33 cellular contexts compared by ENCODE assay signal in genomic region chr22:19703869-19704268, GRCh38. TPM values are rescaled to one million over a fixed set of nuclear protein-coding genes. Genes with fewer than 3 reads are reported as not detected.
DNase-seq lines count a peak whose midpoint lies in the region; FAIRE-seq and TF ChIP-seq lines count a peak whose summit lies in the region.
"Had no signal": no experiment of that assay in that cellular context is flagged by ENCODE, and none has a peak within 500 bp of the region (broad histone marks: within the 10 kb centered on the region; RNA-seq: fewer than 3 reads in every experiment).

No MANE protein-coding gene starts in this region.

- H3K9me3 ChIP-seq in kidney (ENCODE audit: control insufficient read depth in 1 of 2, low read length in 2 of 2) (no peaks in the 10 kb centered on the region), small intestine (ENCODE audit: control insufficient read depth, low read depth) (no peaks in the 10 kb centered on the region), ovary (no peaks in the 10 kb centered on the region)
- H3K9me3 ChIP-seq: breast epithelium, esophagus squamous epithelium, HAP-1, psoas muscle, SK-N-SH, uterus had no signal

- intact Hi-C loops in kidney (cut with DNase I) (no loop called here), ovary (cut with DNase I) (no loop called here)

- no peak overlapping the region for H3K27ac ChIP-seq in kidney (ENCODE audit: low read depth in 2 of 2, low read length in 2 of 2)
- H3K27ac ChIP-seq in small intestine (ENCODE audit: low read depth in 1 of 2, low read length in 1 of 2), result no peak overlapping the region
- H3K27ac ChIP-seq in ovary, result no peak overlapping the region
- H3K27ac ChIP-seq: breast epithelium, esophagus squamous epithelium, psoas muscle, uterus had no signal

- no peak overlapping the region for H3K9ac ChIP-seq in kidney (ENCODE audit: low read length in 2 of 2)
- H3K9ac ChIP-seq: SK-N-SH had no signal

- H3K36me3 ChIP-seq in kidney (ENCODE audit: control insufficient read depth in 1 of 2, insufficient read depth in 2 of 2, low read length in 2 of 2) (no peaks in the 10 kb centered on the region), small intestine (ENCODE audit: control insufficient read depth in 2 of 2, insufficient read depth in 2 of 2, low read length in 2 of 2) (no peaks in the 10 kb centered on the region), ovary (no peaks in the 10 kb centered on the region)
- H3K36me3 ChIP-seq: breast epithelium, esophagus squamous epithelium, HAP-1, uterus had no signal

- H3K4me3 ChIP-seq in kidney (ENCODE audit: low read length in 2 of 2) (no peak overlapping the region), small intestine (ENCODE audit: low read depth in 1 of 2, low read length in 2 of 2) (no peak overlapping the region), ovary (no peak overlapping the region)
- H3K4me3 ChIP-seq: breast epithelium, esophagus squamous epithelium, GM12878, HAP-1, lung, psoas muscle, uterus had no signal

- FAIRE-seq in kidney (lab: Jason Lieb, UNC) (no peak), small intestine (lab: Jason Lieb, UNC) (no peak)
- FAIRE-seq: A204.1, colon, frontal cortex, GM12878, keratinocyte had no signal

- H3K27me3 ChIP-seq in small intestine (ENCODE audit: control insufficient read depth in 2 of 2, insufficient read depth in 2 of 2, low read length in 2 of 2), result peaks cover 0 to 2% of the 10 kb centered on the region in 2 donors
- no peaks in the 10 kb centered on the region for H3K27me3 ChIP-seq in ovary
- H3K27me3 ChIP-seq: breast epithelium, uterus had no signal

- TF ChIP-seq EP300 in ovary (IDR thresholded peaks at IDR 0.05), result no peak

- peak; percentile 76 for DNase-seq in NCI-H146 (lab: John Stamatoyannopoulos, UW)
- DNase-seq in NCI-H146 treated with DMSO at 0.1 percent for 48 hours (lab: John Stamatoyannopoulos, UW; ENCODE audit: unreplicated experiment), result no peak
- DNase-seq in HT-29 (ENCODE audit: low spot score), result peak; percentile 57
- peak; percentile 42 for DNase-seq in kidney
- peak; percentile 37 for DNase-seq in small intestine
- no peak for DNase-seq in NCI-H187 treated with DMSO at 0.1 percent for 48 hours (lab: John Stamatoyannopoulos, UW)
- DNase-seq in globus pallidus (ENCODE audit: low spot score), result no peak
- DNase-seq in ovary, result no peak
- DNase-seq: activated CD4-positive, alpha-beta T cell treated with anti-CD3 and anti-CD28 coated beads for 48 hours; activated naive CD4-positive, alpha-beta T cell treated with anti-CD3 and anti-CD28 coated beads, Interleukin-2, amount 50 U/mL, for 16 hours; activated T-cell treated with anti-CD3 and anti-CD28 coated beads, Interleukin-2, amount 50 U/mL, for 4 hours; AML-193; amygdala; CD8-positive, alpha-beta memory T cell; effector memory CD8-positive, alpha-beta T cell; esophagus squamous epithelium; IMR-90; NCI-H1092 treated with DMSO at 0.1 percent for 48 hours; NCI-H524 treated with DMSO at 0.1 percent for 48 hours; SK-N-SH; T-helper 17 cell; uterus had no signal

- TF ChIP-seq CTCF in kidney (IDR thresholded peaks at IDR 0.05; ENCODE audit: borderline replicate concordance, extremely low read depth, insufficient read depth) (no peak), ovary (IDR thresholded peaks at IDR 0.05) (no peak)

- H3K4me1 ChIP-seq in kidney (ENCODE audit: control insufficient read depth in 1 of 2, insufficient read depth in 1 of 2, low read depth in 1 of 2, low read length in 2 of 2) (no peaks in the 10 kb centered on the region), small intestine (ENCODE audit: control insufficient read depth in 2 of 2, insufficient read depth in 1 of 2, low read depth in 1 of 2, low read length in 1 of 2) (no peaks in the 10 kb centered on the region), ovary (ENCODE audit: insufficient read depth) (no peaks in the 10 kb centered on the region)
- H3K4me1 ChIP-seq: breast epithelium had no signal

- TF ChIP-seq POLR2A in ovary (IDR thresholded peaks at IDR 0.05), result no peak

- 29 to 53% (median 44%) methylated on average over 9 of the region's 9 CpGs for WGBS in small intestine, 3 donors
- 75 to 81% (median 77%) methylated on average over 9 of the region's 9 CpGs for WGBS in ovary, 3 donors

RNA-seq across cellular contexts. Expression of gene SEPTIN5, which starts 10.4 kb away (rescaled TPM):
- 0.42 TPM in 1 of 2 replicates, not detected in the other for total RNA-seq in HT-29 (2014; rRNA removed; shearing (Covaris generic))
- total RNA-seq in kidney (10.4 TPM), ovary (10 to 100 TPM; 21.0 to 55.0 (median 38.9) TPM)
- polyA plus RNA-seq in kidney (ENCODE audit: insufficient read depth, low read depth, low replicate concordance) (13.0 TPM), small intestine (1 to 10 TPM; 2.2 to 9.9 (median 2.2) TPM), ovary (10 to 100 TPM; 29.2 to 30.9 TPM)
- polyA plus RNA-seq: CD8-positive, alpha-beta memory T cell had no signal

RNA-seq across cellular contexts. Expression of gene GP1BB, which starts 19.5 kb away (rescaled TPM):
- total RNA-seq in HT-29 (2014; rRNA removed; shearing (Covaris generic)), result not detected in 2 replicates
- total RNA-seq in kidney (1.9 TPM), ovary (10 to 100 TPM in 1 of 7 donors, 1 to 10 TPM in 5, under 1 TPM in 1; 0.71 to 21.5 (median 8.4) TPM)
- polyA plus RNA-seq in kidney (ENCODE audit: insufficient read depth, low read depth, low replicate concordance) (4.1 TPM), small intestine (1 to 10 TPM in 2 of 3 donors, under 1 TPM in 1; 0.67 to 1.4 (median 1.3) TPM), ovary (1 to 10 TPM in 1 of 2 donors, not detected in 1; 3.7 TPM)
- total RNA-seq: CD8-positive, alpha-beta memory T cell had no signal
- polyA plus RNA-seq: CD8-positive, alpha-beta memory T cell had no signal

RNA-seq across cellular contexts. Expression of gene TBX1, which starts 56.7 kb away (rescaled TPM):
- total RNA-seq in HT-29 (2014; rRNA removed; shearing (Covaris generic)), result not detected in 2 replicates
- total RNA-seq in kidney (5.5 TPM), ovary (10 to 100 TPM in 1 of 7 donors, 1 to 10 TPM in 5, not detected in 1; 1.5 to 23.8 (median 2.9) TPM)
- polyA plus RNA-seq in kidney (ENCODE audit: insufficient read depth, low read depth, low replicate concordance) (0.45 TPM), small intestine (1 to 10 TPM in 2 of 3 donors, not detected in 1; 1.1 to 4.8 TPM), ovary (1 to 10 TPM; 1.2 to 3.2 TPM)
- total RNA-seq: activated CD8-positive, alpha-beta memory T cell treated with anti-CD3 and anti-CD28 coated beads for 36 hours; activated T-cell treated with anti-CD3 and anti-CD28 coated beads, Interleukin-2, amount 50 U/mL, for 4 hours; CD8-positive, alpha-beta memory T cell; frontal cortex; GM12878; IMR-90; T-helper 17 cell had no signal
- polyA plus RNA-seq: CD8-positive, alpha-beta memory T cell; GM12878; neural cell; SK-N-SH had no signal

Comparison
In these comparisons a context has a peak if more than half of its experiments do, and no peak if none do; other contexts are left out.
1. DNase-seq: peak in NCI-H146 (single experiment), HT-29 (single experiment), kidney (single experiment) and small intestine (single experiment); none in NCI-H146 treated with DMSO at 0.1 percent for 48 hours (single experiment), NCI-H187 treated with DMSO at 0.1 percent for 48 hours (single experiment), globus pallidus (single experiment) and ovary (0 of 5).